Comparison of ENCODE assay signal across 8 cellular contexts in the genomic region with DNA sequence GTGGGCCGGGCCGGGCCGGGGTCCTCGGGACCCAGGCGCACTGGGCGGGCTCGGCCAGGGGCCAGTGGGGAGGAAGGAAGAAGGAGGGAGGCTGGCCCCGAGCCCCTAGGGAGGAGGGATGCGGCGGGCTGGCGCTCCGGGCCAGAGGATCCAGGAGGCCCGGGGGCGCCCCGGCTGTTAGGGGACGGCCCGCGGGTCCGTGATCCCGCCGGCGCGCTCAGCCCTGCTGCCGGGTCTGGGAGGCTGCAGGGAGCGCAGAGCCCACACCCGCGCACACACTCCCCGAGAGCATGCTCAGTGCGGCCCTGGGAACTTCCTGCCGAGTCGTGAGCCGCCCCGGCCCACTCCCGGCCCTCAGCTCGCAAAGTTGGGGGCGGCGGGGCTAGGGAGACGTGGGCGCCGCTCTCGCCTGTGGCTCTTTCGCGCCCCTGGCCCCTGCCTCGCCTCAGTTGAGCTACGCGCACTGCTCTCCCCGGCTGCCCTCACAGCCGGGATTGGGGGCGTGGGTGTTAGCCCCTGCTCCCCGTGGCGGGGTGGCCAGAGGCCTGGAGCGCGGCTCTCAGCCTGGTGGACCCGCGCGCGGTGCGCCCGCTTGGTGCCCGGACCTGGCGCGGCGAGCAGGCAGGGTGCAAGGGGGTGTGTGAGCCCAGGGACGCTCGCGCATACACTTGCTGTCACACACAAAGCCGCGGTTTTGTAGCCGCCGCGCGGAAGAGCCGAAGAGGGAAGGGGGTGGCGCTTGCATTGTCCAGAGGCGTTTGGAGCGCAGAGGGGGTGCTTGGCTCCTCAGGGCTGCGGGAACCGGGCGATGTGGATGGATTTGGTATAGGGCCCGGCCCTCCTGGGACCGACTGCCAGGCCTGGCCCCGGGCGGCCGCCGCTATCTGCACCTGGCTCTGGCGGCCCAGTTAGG.
DNase-seq lines count a peak whose midpoint lies in the region; ATAC-seq and TF ChIP-seq lines count a peak whose summit lies in the region.

No MANE protein-coding gene starts in this region.

- WGBS in heart left ventricle, 4 donors = 0 to 1% (median 0%) methylated on average over 32 to 86 of the region's 86 CpGs

- H3K9ac ChIP-seq in SK-N-MC (ENCODE audit: insufficient read length) = peak overlapping the region; percentile 59

- peak; percentile 46 to 72 (median 63) for DNase-seq in CD4-positive, CD25-positive, alpha-beta regulatory T cell
- DNase-seq in SK-N-MC (ENCODE audit: low read depth, low spot score) (no peak), heart left ventricle (peak; percentile 77 to 87 (median 80)), progenitor cell of endocrine pancreas (ENCODE audit: low spot score, unreplicated experiment) (peak; percentile 34), vagina (ENCODE audit: extremely low spot score in 2 of 2) (no peak)
- DNase-seq in activated naive CD8-positive, alpha-beta T cell treated with anti-CD3 and anti-CD28 coated beads, Interleukin-2, amount 50 U/mL, for 16 hours (ENCODE audit: low read depth, low spot score) = peak; percentile 20

- H3K9me3 ChIP-seq in CD4-positive, CD25-positive, alpha-beta regulatory T cell (ENCODE audit: control insufficient read depth in 2 of 2, low read length in 2 of 2) = no peaks in the 10 kb centered on the region
- H3K9me3 ChIP-seq in SK-N-MC (ENCODE audit: low read depth, low read length) (no peaks in the 10 kb centered on the region), heart left ventricle (no peaks in the 10 kb centered on the region), vagina (no peaks in the 10 kb centered on the region)

- no peaks in the 10 kb centered on the region for H3K36me3 Mint-ChIP-seq in CD4-positive, CD25-positive, alpha-beta regulatory T cell
- no peaks in the 10 kb centered on the region for H3K36me3 Mint-ChIP-seq in progenitor cell of endocrine pancreas (ENCODE audit: insufficient read depth)

- H3K27me3 Mint-ChIP-seq in CD4-positive, CD25-positive, alpha-beta regulatory T cell = peaks cover 7% of the 10 kb centered on the region
- H3K27me3 Mint-ChIP-seq in progenitor cell of endocrine pancreas = no peaks in the 10 kb centered on the region

- peak overlapping the region; percentile 67 to 87 (median 69) for H3K27ac Mint-ChIP-seq in CD4-positive, CD25-positive, alpha-beta regulatory T cell
- H3K27ac Mint-ChIP-seq in progenitor cell of endocrine pancreas = peak overlapping the region; percentile 88

- no peaks in the 10 kb centered on the region for H3K36me3 ChIP-seq in CD4-positive, CD25-positive, alpha-beta regulatory T cell (ENCODE audit: control insufficient read depth, insufficient read depth, low read length)
- H3K36me3 ChIP-seq in SK-N-MC (ENCODE audit: insufficient read depth, low read length) = no peaks in the 10 kb centered on the region
- no peaks in the 10 kb centered on the region for H3K36me3 ChIP-seq in heart left ventricle
- no peaks in the 10 kb centered on the region for H3K36me3 ChIP-seq in vagina

- H3K4me1 Mint-ChIP-seq in CD4-positive, CD25-positive, alpha-beta regulatory T cell = peaks cover 13 to 62% (median 50%) of the 10 kb centered on the region in 4 donors
- H3K4me1 Mint-ChIP-seq in progenitor cell of endocrine pancreas (ENCODE audit: low read depth) = peaks cover 52% of the 10 kb centered on the region

- TF ChIP-seq CTCF in heart left ventricle (IDR thresholded peaks at IDR 0.05) (no peak), progenitor cell of endocrine pancreas (IDR thresholded peaks at IDR 0.05; ENCODE audit: unreplicated experiment) (no peak), vagina (IDR thresholded peaks at IDR 0.05) (no peak)

- H3K4me1 ChIP-seq in CD4-positive, CD25-positive, alpha-beta regulatory T cell (ENCODE audit: control insufficient read depth, insufficient read depth, low read length, poor library complexity, severe bottlenecking) = peaks cover 51% of the 10 kb centered on the region
- peaks cover 14 to 68% (median 58%) of the 10 kb centered on the region in 12 donors for H3K4me1 ChIP-seq in heart left ventricle
- peaks cover 48% of the 10 kb centered on the region for H3K4me1 ChIP-seq in vagina

- no peaks in the 10 kb centered on the region for H3K27me3 ChIP-seq in CD4-positive, CD25-positive, alpha-beta regulatory T cell (ENCODE audit: control insufficient read depth, insufficient read depth, low read length)
- no peaks in the 10 kb centered on the region for H3K27me3 ChIP-seq in heart left ventricle
- no peaks in the 10 kb centered on the region for H3K27me3 ChIP-seq in vagina

- ATAC-seq in CD4-positive, CD25-positive, alpha-beta regulatory T cell (ENCODE audit: low read depth in 2 of 2) = peak; percentile 54 to 62
- ATAC-seq in GM19372 (IDR thresholded peaks at IDR 0.05; ENCODE audit: low read depth, unreplicated experiment) (peak; percentile 53), HG03521 (IDR thresholded peaks at IDR 0.05; ENCODE audit: unreplicated experiment) (peak; percentile 48), heart left ventricle (peak; percentile 17 to 81 (median 72))

- intact Hi-C loops in heart left ventricle (cut with DNase I) (loop anchor here in 6 of 10 donors (2.0 to 10.0 kb wide), 5 partner anchors 51 to 124 kb away; no protein-coding TSS in a partner anchor), vagina (cut with DNase I) (loop anchor here (5.0 kb wide), 1 partner anchor 291 kb away; no protein-coding TSS in a partner anchor)

- peak overlapping the region; percentile 90 to 95 (median 93) for H3K4me3 Mint-ChIP-seq in CD4-positive, CD25-positive, alpha-beta regulatory T cell
- H3K4me3 Mint-ChIP-seq in progenitor cell of endocrine pancreas (ENCODE audit: low read depth) = peak overlapping the region; percentile 79

- no peaks in the 10 kb centered on the region for H3K9me3 Mint-ChIP-seq in CD4-positive, CD25-positive, alpha-beta regulatory T cell
- no peaks in the 10 kb centered on the region for H3K9me3 Mint-ChIP-seq in progenitor cell of endocrine pancreas (ENCODE audit: low read depth)

- TF ChIP-seq POLR2A in heart left ventricle (IDR thresholded peaks at IDR 0.05) (no peak), vagina (IDR thresholded peaks at IDR 0.05) (no peak)

- H3K27ac ChIP-seq in CD4-positive, CD25-positive, alpha-beta regulatory T cell (ENCODE audit: insufficient read depth, low read length, poor library complexity, severe bottlenecking) = peak overlapping the region; percentile 61
- H3K27ac ChIP-seq in SK-N-MC = no peak overlapping the region
- peak overlapping the region; percentile 86 to 96 (median 94) for H3K27ac ChIP-seq in heart left ventricle
- H3K27ac ChIP-seq in vagina = peak overlapping the region; percentile 89

- H3K4me3 ChIP-seq in CD4-positive, CD25-positive, alpha-beta regulatory T cell (ENCODE audit: low read depth, low read length) = peak overlapping the region; percentile 76
- H3K4me3 ChIP-seq in SK-N-MC = peak overlapping the region; percentile 93
- peak overlapping the region; percentile 73 to 99 (median 97) for H3K4me3 ChIP-seq in heart left ventricle
- peak overlapping the region; percentile 73 to 74 for H3K4me3 ChIP-seq in vagina

Comparison
In these comparisons a context has a peak if more than half of its experiments do, and no peak if none do; other contexts are left out.
1. DNase-seq: peak in CD4-positive, CD25-positive, alpha-beta regulatory T cell (3 of 3), activated naive CD8-positive, alpha-beta T cell treated with anti-CD3 and anti-CD28 coated beads, Interleukin-2, amount 50 U/mL, for 16 hours (single experiment), heart left ventricle (5 of 5) and progenitor cell of endocrine pancreas (single experiment); none in SK-N-MC (single experiment) and vagina (0 of 2).
2. Peak in every context shown above with its lines, with median percentiles within 50 percentile points of each other: ATAC-seq and H3K4me3 ChIP-seq.